Comparison of ENCODE assay signal across 8 cellular contexts in genomic region chr16:4309833-4310266, GRCh38. TPM values are rescaled to one million over a fixed set of nuclear protein-coding genes. Genes with fewer than 3 reads are reported as not detected.
A peak's percentile ranks its signal among the peaks of the same experiment; 100 is the strongest.
DNase-seq lines count a peak whose midpoint lies in the region; ATAC-seq and TF ChIP-seq lines count a peak whose summit lies in the region.

No MANE protein-coding gene starts in this region.

- H3K4me1 ChIP-seq in BE2C (peaks cover 17% of the 10 kb centered on the region), iPS-20b (ENCODE audit: insufficient read depth, low read length) (peaks cover 15% of the 10 kb centered on the region)

- no peak overlapping the region for H3K27ac ChIP-seq in iPS-20b (ENCODE audit: low read length)

- H3K9me3 ChIP-seq in BE2C: no peaks in the 10 kb centered on the region
- no peaks in the 10 kb centered on the region for H3K9me3 ChIP-seq in iPS-20b (ENCODE audit: insufficient read depth, low read depth, low read length)

- H3K27ac Mint-ChIP-seq in HFFc6: peak overlapping the region; percentile 81

- peaks cover 4% of the 10 kb centered on the region; the same call in 1 of the 2 replicates for H3K9me3 Mint-ChIP-seq in HFFc6

- peaks cover 6% of the 10 kb centered on the region for H3K36me3 Mint-ChIP-seq in HFFc6 (ENCODE audit: low read depth)

- H3K36me3 ChIP-seq in BE2C (peaks cover 7% of the 10 kb centered on the region), iPS-20b (ENCODE audit: insufficient read depth, low read depth, low read length) (0 out of 2 replicates have a peak, but pooled peaks cover 5% of the 10 kb centered on the region)

- H3K4me3 Mint-ChIP-seq in HFFc6: no peak overlapping the region; the same call in 1 of the 2 replicates

- H3K27me3 Mint-ChIP-seq in HFFc6 (ENCODE audit: insufficient read depth): no peaks in the 10 kb centered on the region; the same call in 1 of the 2 replicates

- H3K4me3 ChIP-seq in BE2C (ENCODE audit: low read depth, low read length) (no peak overlapping the region), astrocyte of the cerebellum (ENCODE audit: low read depth, low read length) (no peak overlapping the region), iPS-20b (ENCODE audit: low read length) (no peak overlapping the region)

- DNase-seq in BE2C (peak; percentile 70), HFFc6 (peak; percentile 87), SW480 (ENCODE audit: low spot score) (peak; percentile 62), astrocyte of the cerebellum (ENCODE audit: low read depth) (peak; percentile 58), NK-92 (lab: John Stamatoyannopoulos, UW; ENCODE audit: unreplicated experiment) (no peak)
- DNase-seq in stimulated activated CD4-positive, alpha-beta T cell treated with anti-CD3 and anti-CD28 coated beads, Interleukin-4, amount 100 ng/mL, for 24 hours: peak; percentile 62

- TF ChIP-seq CTCF in BE2C (IDR thresholded peaks at IDR 0.05; ENCODE audit: low read depth, low read length) (peak; percentile 75), HFFc6 (IDR thresholded peaks at IDR 0.05) (peak; percentile 82), astrocyte of the cerebellum (IDR thresholded peaks at IDR 0.05; ENCODE audit: low read depth, low read length, missing control alignments) (peak; percentile 76)

- H3K4me1 Mint-ChIP-seq in HFFc6 (ENCODE audit: low read depth): peaks cover 33% of the 10 kb centered on the region

- peak overlapping the region; percentile 44; the same call in 1 of the 2 replicates for H3K9ac ChIP-seq in iPS-20b (ENCODE audit: low read depth, low read length)

- in situ Hi-C loops in astrocyte of the cerebellum (cut with HindIII; ENCODE audit: low sequenced_read_pairs): no loop called here

- no peak for ATAC-seq in GM21515 (IDR thresholded peaks at IDR 0.05; ENCODE audit: unreplicated experiment)

- H3K27me3 ChIP-seq in BE2C (no peaks in the 10 kb centered on the region), iPS-20b (ENCODE audit: insufficient read depth, low read length) (peaks cover 18% of the 10 kb centered on the region)

RNA-seq across cellular contexts. Expression of gene GLIS2, which starts 6.0 kb away (rescaled TPM):
- polyA plus RNA-seq in BE2C (2012; ENCODE audit: insufficient read depth, insufficient read length, low read depth): 45.4 TPM
- 10 to 100 TPM; 21.9 to 26.0 (median 23.5) TPM for total RNA-seq in HFFc6 (2021; fragmentation: NEBNext Ultra II Directional; extraction: Animal tissue kit (Norgen Biotek cat#: 25700))

RNA-seq across cellular contexts. Expression of gene TFAP4, which starts 37.0 kb away (rescaled TPM):
- 40.1 TPM for polyA plus RNA-seq in BE2C (2012; ENCODE audit: insufficient read depth, insufficient read length, low read depth)
- 10 to 100 TPM in 3 of 6 experiments, 1 to 10 TPM in 3; 8.3 to 11.7 (median 10.1) TPM for total RNA-seq in HFFc6 (2021; fragmentation: NEBNext Ultra II Directional; extraction: Animal tissue kit (Norgen Biotek cat#: 25700))

RNA-seq across cellular contexts. Expression of gene PAM16, which starts 41.3 kb away (rescaled TPM):
- polyA plus RNA-seq in BE2C (2012; ENCODE audit: insufficient read depth, insufficient read length, low read depth): 216 TPM
- total RNA-seq in HFFc6 (2021; fragmentation: NEBNext Ultra II Directional; extraction: Animal tissue kit (Norgen Biotek cat#: 25700)): 10 to 100 TPM; 44.9 to 50.8 (median 46.1) TPM
